Comparison of ENCODE assay signal across 1 cellular context in the genomic region with DNA sequence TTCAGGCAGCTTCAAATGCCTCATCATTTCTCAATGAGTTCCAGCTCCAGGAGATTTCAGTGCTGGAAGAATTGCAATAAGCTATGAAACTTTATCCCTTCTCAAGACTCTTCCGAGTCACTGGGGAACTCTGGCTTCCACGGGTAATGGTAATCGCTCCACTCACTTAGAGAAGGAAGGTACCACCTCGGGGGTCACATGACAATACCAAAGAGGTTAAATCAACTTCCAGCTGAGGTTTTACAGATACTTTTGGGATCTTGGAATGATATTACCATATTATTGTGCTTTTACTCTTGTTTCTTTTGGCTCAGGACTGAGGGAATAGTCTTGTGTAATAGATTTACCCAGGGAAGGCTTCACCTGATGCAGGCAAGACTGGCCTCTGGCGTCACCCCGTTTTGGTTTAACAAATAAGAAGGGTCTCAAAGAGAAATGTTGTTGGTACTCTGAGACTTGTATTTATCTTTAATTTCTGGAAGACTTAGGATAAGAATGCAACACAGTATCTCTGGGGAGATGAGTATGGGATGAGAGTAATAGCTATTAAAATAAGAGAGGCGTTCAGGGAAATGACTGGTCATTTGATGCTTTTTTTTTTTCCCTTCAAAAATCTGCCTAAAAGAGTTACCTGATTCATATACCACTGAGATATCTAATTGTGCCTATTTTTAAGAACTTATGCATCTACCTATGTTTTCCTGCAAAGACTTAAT.
TF ChIP-seq lines count a peak whose summit lies in the region.

No MANE protein-coding gene starts in this region.

TF ChIP-seq in H1, 55 proteins besides CTCF, POLR2A, EP300 and RAD21 (continued from another document):
- TF ChIP-seq EZH2 (IDR thresholded peaks at IDR 0.05; ENCODE audit: low read depth, low read length, severe bottlenecking) = no peak
